35 cellular contexts compared by ENCODE assay signal in genomic region chr22:47694536-47694935, GRCh38.
"Had no signal": no experiment of that assay in that cellular context is flagged by ENCODE, and none has a peak within 500 bp of the region (broad histone marks: within the 10 kb centered on the region; RNA-seq: fewer than 3 reads in every experiment).

No MANE protein-coding gene starts in this region.

- H3K4me1 ChIP-seq: adrenal gland, body of pancreas, breast epithelium had no signal

- H3K27me3 Mint-ChIP-seq: activated CD4-positive, alpha-beta memory T cell treated with anti-CD3 and anti-CD28 coated beads, Interleukin-2, amount 10 ng/mL, durations not matched to agents 7 days and 5 days; activated CD4-positive, alpha-beta T cell treated with anti-CD3 and anti-CD28 coated beads for 36 hours; activated CD4-positive, alpha-beta T cell treated with anti-CD3 and anti-CD28 coated beads, Interleukin-2, amount 10 ng/mL, durations not matched to agents 7 days and 5 days; activated CD8-positive, alpha-beta memory T cell treated with anti-CD3 and anti-CD28 coated beads, Interleukin-2, amount 10 ng/mL, durations not matched to agents 7 days and 5 days; activated naive CD8-positive, alpha-beta T cell treated with anti-CD3 and anti-CD28 coated beads for 36 hours had no signal

- DNase-seq: activated CD4-positive, alpha-beta memory T cell treated with anti-CD3 and anti-CD28 coated beads, Interleukin-2, amount 10 ng/mL, durations not matched to agents 7 days and 5 days; activated CD4-positive, alpha-beta T cell treated with anti-CD3 and anti-CD28 coated beads for 1 hour; activated CD4-positive, alpha-beta T cell treated with anti-CD3 and anti-CD28 coated beads, Interleukin-2, amount 10 ng/mL, durations not matched to agents 7 days and 5 days; activated CD4-positive, alpha-beta T cell treated with anti-CD3 and anti-CD28 coated beads, Interleukin-2, amount 50 U/mL, for 48 hours; activated CD4-positive, CD25-positive, alpha-beta regulatory T cell; activated CD8-positive, alpha-beta memory T cell treated with anti-CD3 and anti-CD28 coated beads for 24 hours; activated CD8-positive, alpha-beta memory T cell treated with anti-CD3 and anti-CD28 coated beads, Interleukin-2, amount 10 ng/mL, durations not matched to agents 7 days and 5 days; activated CD8-positive, alpha-beta memory T cell treated with anti-CD3 and anti-CD28 coated beads, Interleukin-2, amount 50 U/mL, for 48 hours; activated CD8-positive, alpha-beta T cell treated with anti-CD3 and anti-CD28 coated beads, Interleukin-2, amount 10 ng/mL, durations not matched to agents 7 days and 5 days; activated effector memory CD4-positive, alpha-beta T cell treated with Interleukin-2 at 50 U/mL for 16 hours; activated gamma-delta T cell treated with Interleukin-2 at 50 U/mL for 16 hours; activated naive CD4-positive, alpha-beta T cell; activated naive CD4-positive, alpha-beta T cell treated with anti-CD3 and anti-CD28 coated beads, Interleukin-2, amount 50 U/mL, for 16 hours; activated naive CD8-positive, alpha-beta T cell treated with anti-CD3 and anti-CD28 coated beads for 36 hours; activated T-cell treated with anti-CD3 and anti-CD28 coated beads, Interleukin-2, amount 50 U/mL, for 24 hours; activated T-cell treated with anti-CD3 and anti-CD28 coated beads, Interleukin-2, amount 50 U/mL, for 48 hours; amniotic stem cell; aorta; body of pancreas; brain microvascular endothelial cell; central memory CD4-positive, alpha-beta T cell; T-helper 1 cell; T-helper 9 cell; WERI-Rb-1 had no signal

- H3K4me1 Mint-ChIP-seq: activated CD4-positive, alpha-beta memory T cell treated with anti-CD3 and anti-CD28 coated beads, Interleukin-2, amount 10 ng/mL, durations not matched to agents 7 days and 5 days; activated CD4-positive, alpha-beta T cell treated with anti-CD3 and anti-CD28 coated beads for 36 hours; activated CD4-positive, alpha-beta T cell treated with anti-CD3 and anti-CD28 coated beads, Interleukin-2, amount 10 ng/mL, durations not matched to agents 7 days and 5 days; activated CD8-positive, alpha-beta memory T cell treated with anti-CD3 and anti-CD28 coated beads, Interleukin-2, amount 10 ng/mL, durations not matched to agents 7 days and 5 days; activated naive CD8-positive, alpha-beta T cell treated with anti-CD3 and anti-CD28 coated beads for 36 hours had no signal

- H3K36me3 Mint-ChIP-seq: activated CD8-positive, alpha-beta memory T cell treated with anti-CD3 and anti-CD28 coated beads, Interleukin-2, amount 10 ng/mL, durations not matched to agents 7 days and 5 days; activated naive CD4-positive, alpha-beta T cell treated with anti-CD3 and anti-CD28 coated beads, Interleukin-2, amount 50 U/mL, for 72 hours; activated naive CD8-positive, alpha-beta T cell treated with anti-CD3 and anti-CD28 coated beads for 36 hours; WTC11 had no signal

- H3K27ac Mint-ChIP-seq: activated CD4-positive, alpha-beta memory T cell treated with anti-CD3 and anti-CD28 coated beads, Interleukin-2, amount 10 ng/mL, durations not matched to agents 7 days and 5 days; activated CD4-positive, alpha-beta T cell treated with anti-CD3 and anti-CD28 coated beads for 36 hours; activated CD4-positive, alpha-beta T cell treated with anti-CD3 and anti-CD28 coated beads, Interleukin-2, amount 10 ng/mL, durations not matched to agents 7 days and 5 days; activated CD8-positive, alpha-beta memory T cell treated with anti-CD3 and anti-CD28 coated beads, Interleukin-2, amount 10 ng/mL, durations not matched to agents 7 days and 5 days; activated CD8-positive, alpha-beta T cell treated with anti-CD3 and anti-CD28 coated beads, Interleukin-2, amount 10 ng/mL, durations not matched to agents 7 days and 5 days; activated naive CD4-positive, alpha-beta T cell treated with anti-CD3 and anti-CD28 coated beads for 36 hours; activated naive CD4-positive, alpha-beta T cell treated with anti-CD3 and anti-CD28 coated beads, Interleukin-2, amount 50 U/mL, for 72 hours; activated naive CD8-positive, alpha-beta T cell treated with anti-CD3 and anti-CD28 coated beads for 36 hours; activated T-cell treated with anti-CD3 and anti-CD28 coated beads, Interleukin-2, amount 50 U/mL, for 24 hours; activated T-helper 2 cell treated with anti-CD3 and anti-CD28 coated beads, Interferon-gamma antibody, Interleukin-2, Interleukin-4, amounts not matched to agents 10 μg/mL and 5 μg/mL and 100 μg/mL, durations not matched to agents 14 hours and 24 hours and 36 hours; T-helper 1 cell treated with Interleukin-12 subunit alpha and Interleukin-12 subunit beta and Interleukin-4 antibody, amounts not matched to agents 30 μg/mL and 1 μg/mL, for 36 hours; T-helper 2 cell treated with Interferon-gamma antibody and Interleukin-4, amounts not matched to agents 5 μg/mL and 100 μg/mL, for 36 hours; WTC11 had no signal

- H3K27me3 ChIP-seq: adrenal gland, body of pancreas, brain microvascular endothelial cell had no signal

- H3K4me3 ChIP-seq: adrenal gland, body of pancreas, breast epithelium had no signal

- H3K36me3 ChIP-seq: adrenal gland, brain microvascular endothelial cell, breast epithelium, WERI-Rb-1 had no signal

- H3K4me3 Mint-ChIP-seq: activated CD4-positive, alpha-beta memory T cell treated with anti-CD3 and anti-CD28 coated beads, Interleukin-2, amount 10 ng/mL, durations not matched to agents 7 days and 5 days; activated CD4-positive, alpha-beta T cell treated with anti-CD3 and anti-CD28 coated beads for 36 hours; activated CD4-positive, alpha-beta T cell treated with anti-CD3 and anti-CD28 coated beads, Interleukin-2, amount 10 ng/mL, durations not matched to agents 7 days and 5 days; activated CD8-positive, alpha-beta memory T cell treated with anti-CD3 and anti-CD28 coated beads, Interleukin-2, amount 10 ng/mL, durations not matched to agents 7 days and 5 days; activated CD8-positive, alpha-beta T cell treated with anti-CD3 and anti-CD28 coated beads, Interleukin-2, amount 10 ng/mL, durations not matched to agents 7 days and 5 days; activated naive CD4-positive, alpha-beta T cell treated with anti-CD3 and anti-CD28 coated beads for 36 hours; activated naive CD8-positive, alpha-beta T cell treated with anti-CD3 and anti-CD28 coated beads for 36 hours; activated T-cell treated with anti-CD3 and anti-CD28 coated beads, Interleukin-2, amount 50 U/mL, for 24 hours; T-helper 1 cell treated with Interleukin-12 subunit alpha and Interleukin-12 subunit beta and Interleukin-4 antibody, amounts not matched to agents 30 μg/mL and 1 μg/mL, for 36 hours; T-helper 2 cell treated with Interferon-gamma antibody and Interleukin-4, amounts not matched to agents 5 μg/mL and 100 μg/mL, for 36 hours; WTC11 had no signal

- H3K27ac ChIP-seq: adrenal gland, body of pancreas, brain microvascular endothelial cell, breast epithelium, WERI-Rb-1 had no signal

- ATAC-seq: activated CD8-positive, alpha-beta memory T cell treated with anti-CD3 and anti-CD28 coated beads, Interleukin-2, amount 10 ng/mL, durations not matched to agents 7 days and 5 days; activated CD8-positive, alpha-beta T cell treated with anti-CD3 and anti-CD28 coated beads, Interleukin-2, amount 10 ng/mL, durations not matched to agents 7 days and 5 days; body of pancreas; WTC11 had no signal

- FAIRE-seq: astrocyte, TTC549 had no signal

- H3K9me3 Mint-ChIP-seq: activated CD4-positive, alpha-beta memory T cell treated with anti-CD3 and anti-CD28 coated beads, Interleukin-2, amount 10 ng/mL, durations not matched to agents 7 days and 5 days; activated CD4-positive, alpha-beta T cell treated with anti-CD3 and anti-CD28 coated beads, Interleukin-2, amount 10 ng/mL, durations not matched to agents 7 days and 5 days; activated naive CD4-positive, alpha-beta T cell treated with anti-CD3 and anti-CD28 coated beads for 36 hours; activated naive CD4-positive, alpha-beta T cell treated with anti-CD3 and anti-CD28 coated beads, Interleukin-2, amount 50 U/mL, for 72 hours; activated naive CD8-positive, alpha-beta T cell treated with anti-CD3 and anti-CD28 coated beads for 36 hours; activated T-cell treated with anti-CD3 and anti-CD28 coated beads, Interleukin-2, amount 50 U/mL, for 24 hours; activated T-helper 2 cell treated with anti-CD3 and anti-CD28 coated beads, Interferon-gamma antibody, Interleukin-2, Interleukin-4, amounts not matched to agents 10 μg/mL and 5 μg/mL and 100 μg/mL, durations not matched to agents 14 hours and 24 hours and 36 hours; T-helper 1 cell treated with Interleukin-12 subunit alpha and Interleukin-12 subunit beta and Interleukin-4 antibody, amounts not matched to agents 30 μg/mL and 1 μg/mL, for 36 hours; T-helper 2 cell treated with Interferon-gamma antibody and Interleukin-4, amounts not matched to agents 5 μg/mL and 100 μg/mL, for 36 hours; WTC11 had no signal

- H3K9me3 ChIP-seq: adrenal gland, body of pancreas, breast epithelium had no signal
